Comparison of ENCODE assay signal across 30 cellular contexts in genomic region chr12:53340398-53340797, GRCh38. TPM values are rescaled to one million over a fixed set of nuclear protein-coding genes. Genes with fewer than 3 reads are reported as not detected.
DNase-seq lines count a peak whose midpoint lies in the region; ATAC-seq and TF ChIP-seq lines count a peak whose summit lies in the region.
"Had no signal": no experiment of that assay in that cellular context is flagged by ENCODE, and none has a peak within 500 bp of the region (broad histone marks: within the 10 kb centered on the region; RNA-seq: fewer than 3 reads in every experiment).

No MANE protein-coding gene starts in this region.

- POLR2A ChIA-PET in SK-N-SH (lab: Yijun Ruan, JAX), result interaction anchor here (1.4 kb wide), 1 partner anchor 16 kb away, joined by 4 read pairs; no protein-coding TSS in a partner anchor

- H3K9me3 ChIP-seq in SK-N-SH (no peaks in the 10 kb centered on the region), endodermal cell (ENCODE audit: control insufficient read depth, low read length) (no peaks in the 10 kb centered on the region)
- H3K9me3 ChIP-seq: Caco-2, SJCRH30 had no signal

- H3K4me3 Mint-ChIP-seq in activated naive CD8-positive, alpha-beta T cell treated with anti-CD3 and anti-CD28 coated beads for 36 hours, result no peak overlapping the region
- no peak overlapping the region for H3K4me3 Mint-ChIP-seq in endodermal cell
- H3K4me3 Mint-ChIP-seq in stimulated activated naive CD8-positive, alpha-beta T cell treated with anti-CD3 and anti-CD28 coated beads, Interleukin-15, Interleukin-2, amounts not matched to agents 100 ng/mL and 50 ng/mL, for 24 hours, result no peak overlapping the region
- H3K4me3 Mint-ChIP-seq: B cell; CD8-positive, alpha-beta T cell; H9 had no signal

- H3K36me3 ChIP-seq in SK-N-SH (replicated peaks in 1 of 2; ENCODE audit: control insufficient read depth in 1 of 2, insufficient read depth in 2 of 2, low read length in 1 of 2) (no peaks in the 10 kb centered on the region), endodermal cell (ENCODE audit: control insufficient read depth, insufficient read depth, low read length) (no peaks in the 10 kb centered on the region)
- H3K36me3 ChIP-seq: SJCRH30 had no signal

- no peak for ATAC-seq in SK-N-SH treated with all-trans-retinoic acid at 6 μM for 48 hours
- ATAC-seq: CD8-positive, alpha-beta T cell; PC-3; Right ventricle myocardium inferior had no signal

- H3K27me3 Mint-ChIP-seq in activated naive CD8-positive, alpha-beta T cell treated with anti-CD3 and anti-CD28 coated beads for 36 hours, result peaks cover 32% of the 10 kb centered on the region
- peaks cover 31% of the 10 kb centered on the region for H3K27me3 Mint-ChIP-seq in endodermal cell (ENCODE audit: insufficient read depth)
- H3K27me3 Mint-ChIP-seq in stimulated activated naive CD8-positive, alpha-beta T cell treated with anti-CD3 and anti-CD28 coated beads, Interleukin-15, Interleukin-2, amounts not matched to agents 100 ng/mL and 50 ng/mL, for 24 hours, result peaks cover 31% of the 10 kb centered on the region

- 75% methylated on average over 9 of the region's 9 CpGs for WGBS in SK-N-SH (ENCODE audit: low lambda C conversion rate)
- 90 to 92% methylated on average over 4 to 9 of the region's 9 CpGs for WGBS in endodermal cell (ENCODE audit: insufficient coverage in 1 of 2, insufficient read length in 1 of 2), 2 experiments

- H3F3A ChIP-seq in SK-N-SH (replicated peaks; ENCODE audit: insufficient read depth), result peaks cover 14% of the 10 kb centered on the region

- H3K4me1 Mint-ChIP-seq in activated naive CD8-positive, alpha-beta T cell treated with anti-CD3 and anti-CD28 coated beads for 36 hours, result peaks cover 25% of the 10 kb centered on the region
- peaks cover 12% of the 10 kb centered on the region for H3K4me1 Mint-ChIP-seq in endodermal cell
- peaks cover 30% of the 10 kb centered on the region for H3K4me1 Mint-ChIP-seq in stimulated activated naive CD8-positive, alpha-beta T cell treated with anti-CD3 and anti-CD28 coated beads, Interleukin-15, Interleukin-2, amounts not matched to agents 100 ng/mL and 50 ng/mL, for 24 hours (ENCODE audit: low read depth)

- DNase-seq in SK-N-SH (peak; percentile 6), endodermal cell (peak; percentile 49), NCI-H524 (lab: John Stamatoyannopoulos, UW) (no peak), DMS114 treated with DMSO at 0.1 percent for 48 hours (lab: John Stamatoyannopoulos, UW; ENCODE audit: unreplicated experiment) (no peak)
- peak; percentile 31 for DNase-seq in activated naive CD8-positive, alpha-beta T cell treated with anti-CD3 and anti-CD28 coated beads for 36 hours
- DNase-seq: Caco-2; CD8-positive, alpha-beta T cell; DMS79; EL; GDM1; H9; KBM-7; MV-4-11; NCI-H1105; NCI-H1436 treated with DMSO at 0.1 percent for 48 hours; NCI-H187 treated with DMSO at 0.1 percent for 48 hours; NCI-H2171 treated with DMSO at 0.1 percent for 48 hours; NCI-H345; NCI-H510A treated with DMSO at 0.1 percent for 48 hours; NCI-H748 treated with DMSO at 0.1 percent for 48 hours; PC-3; SJCRH30 had no signal

- no peak overlapping the region for H3K27ac Mint-ChIP-seq in activated naive CD8-positive, alpha-beta T cell treated with anti-CD3 and anti-CD28 coated beads for 36 hours
- H3K27ac Mint-ChIP-seq in endodermal cell, result no peak overlapping the region
- H3K27ac Mint-ChIP-seq in stimulated activated naive CD8-positive, alpha-beta T cell treated with anti-CD3 and anti-CD28 coated beads, Interleukin-15, Interleukin-2, amounts not matched to agents 100 ng/mL and 50 ng/mL, for 24 hours, result peak overlapping the region; percentile 42
- H3K27ac Mint-ChIP-seq: B cell; CD8-positive, alpha-beta T cell; H9 had no signal

- H3K4me3 ChIP-seq in SK-N-SH (ENCODE audit: low read depth in 2 of 2, low read length in 1 of 2), result no peak overlapping the region
- no peak overlapping the region for H3K4me3 ChIP-seq in endodermal cell (ENCODE audit: low read length)
- H3K4me3 ChIP-seq: SJCRH30 had no signal

- H3K9ac ChIP-seq in SK-N-SH (no peak overlapping the region), endodermal cell (ENCODE audit: extremely low read depth, low read length, poor library complexity, severe bottlenecking) (no peak overlapping the region)

- no peaks in the 10 kb centered on the region for H3K9me2 ChIP-seq in SK-N-SH

- TF ChIP-seq EP300 in SK-N-SH (IDR thresholded peaks at IDR 0.05; ENCODE audit: borderline replicate concordance in 1 of 2, low read depth in 1 of 2, low read length in 1 of 2), result no peak

- H3K4me1 ChIP-seq in SK-N-SH (ENCODE audit: control insufficient read depth in 1 of 2, insufficient read depth in 2 of 2, low read depth in 1 of 2, low read length in 1 of 2) (peaks cover 0 to 14% of the 10 kb centered on the region in 2 experiments; a peak in 1 of 4 replicates), endodermal cell (ENCODE audit: control insufficient read depth, insufficient read depth, low read length) (peaks cover under 1% of the 10 kb centered on the region)

- no peak for TF ChIP-seq CTCF in SK-N-SH (IDR thresholded peaks at IDR 0.05)
- TF ChIP-seq CTCF in endodermal cell (conservative IDR thresholded peaks at IDR 0.05), result no peak

- H3K4me2 ChIP-seq in SK-N-SH, result no peak overlapping the region

- no peaks in the 10 kb centered on the region for H4K20me1 ChIP-seq in SK-N-SH (ENCODE audit: insufficient read depth)

- no peaks in the 10 kb centered on the region for H3K9me3 Mint-ChIP-seq in activated naive CD8-positive, alpha-beta T cell treated with anti-CD3 and anti-CD28 coated beads for 36 hours
- H3K9me3 Mint-ChIP-seq in endodermal cell, result no peaks in the 10 kb centered on the region
- no peaks in the 10 kb centered on the region for H3K9me3 Mint-ChIP-seq in stimulated activated naive CD8-positive, alpha-beta T cell treated with anti-CD3 and anti-CD28 coated beads, Interleukin-15, Interleukin-2, amounts not matched to agents 100 ng/mL and 50 ng/mL, for 24 hours
- H3K9me3 Mint-ChIP-seq: CD8-positive, alpha-beta T cell; H9 had no signal

- no peaks in the 10 kb centered on the region for H3K79me2 ChIP-seq in SK-N-SH (ENCODE audit: insufficient read depth)

- no peaks in the 10 kb centered on the region for H3K36me3 Mint-ChIP-seq in activated naive CD8-positive, alpha-beta T cell treated with anti-CD3 and anti-CD28 coated beads for 36 hours
- H3K36me3 Mint-ChIP-seq in endodermal cell (ENCODE audit: low read depth), result no peaks in the 10 kb centered on the region
- no peaks in the 10 kb centered on the region for H3K36me3 Mint-ChIP-seq in stimulated activated naive CD8-positive, alpha-beta T cell treated with anti-CD3 and anti-CD28 coated beads, Interleukin-15, Interleukin-2, amounts not matched to agents 100 ng/mL and 50 ng/mL, for 24 hours (ENCODE audit: low read depth)

- no peak overlapping the region for H2AFZ ChIP-seq in SK-N-SH (ENCODE audit: low read depth)

- no peak overlapping the region for H3K27ac ChIP-seq in SK-N-SH (ENCODE audit: low read depth in 2 of 2, low read length in 1 of 2)
- no peak overlapping the region for H3K27ac ChIP-seq in endodermal cell (ENCODE audit: low read depth, low read length)
- H3K27ac ChIP-seq: 22Rv1, C4-2B, SJCRH30 had no signal

- TF ChIP-seq RAD21 in SK-N-SH (IDR thresholded peaks at IDR 0.05; ENCODE audit: low read length), result no peak

- CTCF ChIA-PET in SK-N-SH (lab: Yijun Ruan, JAX), result interaction anchor here (0.8 to 1.4 kb wide), 5 partner anchors 12 to 81 kb away, joined by 3 to 6 read pairs (median 5); partner anchors contain the start of gene AAAS

- H3K27me3 ChIP-seq in SK-N-SH (ENCODE audit: insufficient read depth) (peaks cover 16% of the 10 kb centered on the region; the same call in 1 of the 2 replicates), endodermal cell (ENCODE audit: control insufficient read depth, insufficient read depth, low read length, poor library complexity, severe bottlenecking) (no peaks in the 10 kb centered on the region)

TF ChIP-seq in SK-N-SH, 30 proteins besides CTCF, POLR2A, EP300 and RAD21 (continues in another document):
- TF ChIP-seq GATA2 (CRISPR knock-in tag; IDR thresholded peaks at IDR 0.05), result no peak

RNA-seq across cellular contexts. Expression of gene SP7, which starts 4.2 kb away (rescaled TPM):
- polyA plus RNA-seq in SK-N-SH (2012; rRNA removed), result not detected in 2 replicates
- polyA plus RNA-seq in SK-N-SH (2012; cell fraction: cytosol; rRNA removed), result 0.01 TPM in 1 of 2 replicates, not detected in the other
- 0.07 and 0.16 TPM in 2 replicates for polyA plus RNA-seq in SK-N-SH (2012; cell fraction: nucleus; rRNA removed)
- not detected for total RNA-seq in activated naive CD8-positive, alpha-beta T cell treated with anti-CD3 and anti-CD28 coated beads for 36 hours
- total RNA-seq in endodermal cell, result not detected
- 0.25 TPM for polyA plus RNA-seq in endodermal cell (2013, experiment 1 of 2)
- polyA plus RNA-seq in endodermal cell (2013, experiment 2 of 2), result 0.33 TPM
- total RNA-seq: B cell; Caco-2; CD8-positive, alpha-beta T cell; H9; LHCN-M2; MCF 10A; PC-3; Right ventricle myocardium inferior; SJCRH30 had no signal

RNA-seq across cellular contexts. Expression of gene AAAS, which starts 19.0 kb away (rescaled TPM):
- polyA plus RNA-seq in SK-N-SH (2012; rRNA removed), result 64.9 and 70.6 TPM in 2 replicates
- polyA plus RNA-seq in SK-N-SH (2012; cell fraction: cytosol; rRNA removed), result 23.5 and 30.1 TPM in 2 replicates
- polyA plus RNA-seq in SK-N-SH (2012; cell fraction: nucleus; rRNA removed), result 274 and 299 TPM in 2 replicates
- total RNA-seq in activated naive CD8-positive, alpha-beta T cell treated with anti-CD3 and anti-CD28 coated beads for 36 hours, result 10 to 100 TPM; 79.9 to 86.4 TPM
- total RNA-seq in endodermal cell, result 10 to 100 TPM; 69.4 to 82.4 TPM
- 80.9 TPM for polyA plus RNA-seq in endodermal cell (2013, experiment 1 of 2)
- polyA plus RNA-seq in endodermal cell (2013, experiment 2 of 2), result 70.6 TPM

RNA-seq across cellular contexts. Expression of gene SP1, which starts 39.6 kb away (rescaled TPM):
- polyA plus RNA-seq in SK-N-SH (2012; rRNA removed), result 12.9 and 18.8 TPM in 2 replicates
- 9.1 and 12.8 TPM in 2 replicates for polyA plus RNA-seq in SK-N-SH (2012; cell fraction: cytosol; rRNA removed)
- 26.1 and 41.3 TPM in 2 replicates for polyA plus RNA-seq in SK-N-SH (2012; cell fraction: nucleus; rRNA removed)
- total RNA-seq in activated naive CD8-positive, alpha-beta T cell treated with anti-CD3 and anti-CD28 coated beads for 36 hours, result 10 to 100 TPM; 65.8 to 68.1 TPM
- 10 to 100 TPM; 91.2 to 99.5 TPM for total RNA-seq in endodermal cell
- 49.6 TPM for polyA plus RNA-seq in endodermal cell (2013, experiment 1 of 2)
- 47.0 TPM for polyA plus RNA-seq in endodermal cell (2013, experiment 2 of 2)

RNA-seq across cellular contexts. Expression of gene MYG1, which starts 40.9 kb away (rescaled TPM):
- polyA plus RNA-seq in SK-N-SH (2012; rRNA removed), result 93.5 and 101 TPM in 2 replicates
- 56.9 and 73.3 TPM in 2 replicates for polyA plus RNA-seq in SK-N-SH (2012; cell fraction: cytosol; rRNA removed)
- polyA plus RNA-seq in SK-N-SH (2012; cell fraction: nucleus; rRNA removed), result 109 and 132 TPM in 2 replicates
- total RNA-seq in activated naive CD8-positive, alpha-beta T cell treated with anti-CD3 and anti-CD28 coated beads for 36 hours, result 10 to 100 TPM; 73.4 to 79.7 TPM
- total RNA-seq in endodermal cell, result 10 to 100 TPM; 55.3 to 74.2 TPM
- polyA plus RNA-seq in endodermal cell (2013, experiment 1 of 2), result 56.7 TPM
- 53.0 TPM for polyA plus RNA-seq in endodermal cell (2013, experiment 2 of 2)

RNA-seq across cellular contexts. Expression of gene PFDN5, which starts 45.1 kb away (rescaled TPM):
- polyA plus RNA-seq in SK-N-SH (2012; rRNA removed), result 1,198 and 1,880 TPM in 2 replicates
- polyA plus RNA-seq in SK-N-SH (2012; cell fraction: cytosol; rRNA removed), result 1,472 and 1,558 TPM in 2 replicates
- polyA plus RNA-seq in SK-N-SH (2012; cell fraction: nucleus; rRNA removed), result 1,484 and 1,670 TPM in 2 replicates
- total RNA-seq in activated naive CD8-positive, alpha-beta T cell treated with anti-CD3 and anti-CD28 coated beads for 36 hours, result 100 to 1,000 TPM; 309 to 321 TPM
- total RNA-seq in endodermal cell, result 100 to 1,000 TPM; 322 to 403 TPM
- 489 TPM for polyA plus RNA-seq in endodermal cell (2013, experiment 1 of 2)
- polyA plus RNA-seq in endodermal cell (2013, experiment 2 of 2), result 482 TPM

Comparison
In these comparisons a context has a peak if more than half of its experiments do, and no peak if none do; other contexts are left out.
1. DNase-seq: peak in SK-N-SH (single experiment), activated naive CD8-positive, alpha-beta T cell treated with anti-CD3 and anti-CD28 coated beads for 36 hours (single experiment) and endodermal cell (single experiment); none in NCI-H524 (0 of 2) and DMS114 treated with DMSO at 0.1 percent for 48 hours (single experiment).